ENCODE assay signal across 1 cellular context in genomic region chr7:157136372-157136771, GRCh38.
A peak's percentile ranks its signal among the peaks of the same experiment; 100 is the strongest.
TF ChIP-seq lines count a peak whose summit lies in the region.

No MANE protein-coding gene starts in this region.

TF ChIP-seq in K562, 482 proteins besides CTCF, POLR2A, EP300 and RAD21 (continued from another document and continues in another):
- no peak for TF ChIP-seq RREB1 (CRISPR knock-in tag; IDR thresholded peaks at IDR 0.05)
- TF ChIP-seq CHD7 (IDR thresholded peaks at IDR 0.05; ENCODE audit: low read depth, low read length), result no peak
- no peak for TF ChIP-seq PURB (CRISPR knock-in tag; IDR thresholded peaks at IDR 0.05; ENCODE audit: low read depth)
- TF ChIP-seq ZNF217 (CRISPR knock-in tag; IDR thresholded peaks at IDR 0.05), result no peak
- no peak for TF ChIP-seq SREBF2 (CRISPR knock-in tag; IDR thresholded peaks at IDR 0.05)
- no peak for TF ChIP-seq GABPB1 (CRISPR knock-in tag; IDR thresholded peaks at IDR 0.05)
- TF ChIP-seq FOXM1 (IDR thresholded peaks at IDR 0.05; ENCODE audit: low read depth), result no peak
- no peak for TF ChIP-seq FOXM1 (CRISPR knock-in tag; IDR thresholded peaks at IDR 0.05; ENCODE audit: low read depth)
- peak; percentile 18; the same call in 1 of the 2 replicates for TF ChIP-seq MGA (IDR thresholded peaks at IDR 0.05)
- TF ChIP-seq POLR2G (IDR thresholded peaks at IDR 0.05; ENCODE audit: low read depth, low read length), result no peak
- no peak for TF ChIP-seq BMI1 (IDR thresholded peaks at IDR 0.05; ENCODE audit: low read length)
- no peak for TF ChIP-seq NELFE (IDR thresholded peaks at IDR 0.05; ENCODE audit: insufficient read depth, insufficient read length)
- TF ChIP-seq GATAD2B (IDR thresholded peaks at IDR 0.05; ENCODE audit: borderline replicate concordance), result no peak
- no peak for TF ChIP-seq E2F6 (IDR thresholded peaks at IDR 0.05; ENCODE audit: borderline replicate concordance in 1 of 2, extremely low read depth in 1 of 2, insufficient read depth in 1 of 2, insufficient read length in 1 of 2, low read depth in 1 of 2, low read length in 1 of 2, poor library complexity in 1 of 2, severe bottlenecking in 1 of 2)
- TF ChIP-seq ZNF77 (CRISPR knock-in tag; IDR thresholded peaks at IDR 0.05), result no peak
- no peak for TF ChIP-seq LARP7 (IDR thresholded peaks at IDR 0.05)
- TF ChIP-seq CHD2 (IDR thresholded peaks at IDR 0.05; ENCODE audit: low read depth, low read length), result no peak
- no peak for TF ChIP-seq CREB1 (IDR thresholded peaks at IDR 0.05)
- TF ChIP-seq CREB1 (CRISPR knock-in tag; IDR thresholded peaks at IDR 0.05), result no peak
- no peak for TF ChIP-seq NBN (IDR thresholded peaks at IDR 0.05; ENCODE audit: low read depth)
- TF ChIP-seq EHMT2 (IDR thresholded peaks at IDR 0.05), result 0 out of 2 replicates have a peak, but pooled peaks have one; percentile 33
- 0 out of 2 replicates have a peak, but pooled peaks have one; percentile 14 for TF ChIP-seq ELF1 (tag; IDR thresholded peaks at IDR 0.05)
- no peak for TF ChIP-seq PHF8 (IDR thresholded peaks at IDR 0.05; ENCODE audit: borderline replicate concordance, low read length)
- no peak for TF ChIP-seq FUS (optimal IDR thresholded peaks at IDR 0.05; ENCODE audit: low read depth, low read length)
- TF ChIP-seq RBBP5 (IDR thresholded peaks at IDR 0.05; ENCODE audit: borderline replicate concordance, insufficient read depth, low read length, poor library complexity, severe bottlenecking), result no peak
